ENCODE assay signal across 8 cellular contexts in genomic region chr4:1012031-1012739, GRCh38. TPM values are rescaled to one million over a fixed set of nuclear protein-coding genes. Genes with fewer than 3 reads are reported as not detected.
DNase-seq lines count a peak whose midpoint lies in the region; ATAC-seq and TF ChIP-seq lines count a peak whose summit lies in the region.

No MANE protein-coding gene starts in this region.

- no peaks in the 10 kb centered on the region for H3K79me2 ChIP-seq in fibroblast of lung (ENCODE audit: control insufficient read depth, insufficient read depth, low read length)

- 6 to 19% (median 8%) methylated on average over 34 to 69 of the region's 69 CpGs for WGBS in psoas muscle, 3 donors

- POLR2A ChIA-PET in BJ (lab: Charles Lee) (no interaction called here), GM10248 (lab: Yijun Ruan, JAX) (no interaction called here)

- no peak for ATAC-seq in activated CD8-positive, alpha-beta memory T cell treated with anti-CD3 and anti-CD28 coated beads, Interleukin-2, amount 10 ng/mL, durations not matched to agents 7 days and 5 days
- no peak for ATAC-seq in psoas muscle
- ATAC-seq in HG03025 (IDR thresholded peaks at IDR 0.05; ENCODE audit: low FRiP score, unreplicated experiment) = no peak

- H2AFZ ChIP-seq in fibroblast of lung (ENCODE audit: low read length) = no peak overlapping the region

- no peaks in the 10 kb centered on the region for H3K9me3 ChIP-seq in fibroblast of lung (ENCODE audit: control insufficient read depth, insufficient read depth, low read depth, low read length)
- no peaks in the 10 kb centered on the region for H3K9me3 ChIP-seq in psoas muscle

- peak overlapping the region; percentile 40 to 92 (median 74) for H3K4me3 Mint-ChIP-seq in IgD-negative memory B cell
- peak overlapping the region; percentile 15 for H3K4me3 Mint-ChIP-seq in activated CD8-positive, alpha-beta memory T cell treated with anti-CD3 and anti-CD28 coated beads, Interleukin-2, amount 10 ng/mL, durations not matched to agents 7 days and 5 days

- H3K4me1 ChIP-seq in fibroblast of lung (ENCODE audit: control insufficient read depth, extremely low read depth, insufficient read depth, low read length) (peaks cover 3% of the 10 kb centered on the region), psoas muscle (peaks cover 18% of the 10 kb centered on the region)

- H3K36me3 Mint-ChIP-seq in IgD-negative memory B cell = no peaks in the 10 kb centered on the region
- no peaks in the 10 kb centered on the region for H3K36me3 Mint-ChIP-seq in activated CD8-positive, alpha-beta memory T cell treated with anti-CD3 and anti-CD28 coated beads, Interleukin-2, amount 10 ng/mL, durations not matched to agents 7 days and 5 days

- CTCF ChIA-PET in BJ (lab: Yijun Ruan, JAX) = interaction anchor here (0.6 kb wide), 1 partner anchor 100 kb away, joined by 3 read pairs; no protein-coding TSS in a partner anchor
- CTCF ChIA-PET in activated CD8-positive, alpha-beta memory T cell treated with anti-CD3 and anti-CD28 coated beads, Interleukin-2, amount 10 ng/mL, durations not matched to agents 7 days and 5 days (lab: Charles Lee) = no interaction called here
- CTCF ChIA-PET in GM10248 (lab: Yijun Ruan, JAX) = no interaction called here

- H3K9me3 Mint-ChIP-seq in IgD-negative memory B cell = peaks cover 0 to 2% (median 0%) of the 10 kb centered on the region in 3 donors
- H3K9me3 Mint-ChIP-seq in activated CD8-positive, alpha-beta memory T cell treated with anti-CD3 and anti-CD28 coated beads, Interleukin-2, amount 10 ng/mL, durations not matched to agents 7 days and 5 days (ENCODE audit: low read depth) = no peaks in the 10 kb centered on the region

- H3K4me3 ChIP-seq in BJ (ENCODE audit: low read depth, low read length) (peak overlapping the region; percentile 54), fibroblast of lung (replicated peaks in 1 of 4; ENCODE audit: control extremely low read depth in 1 of 4, insufficient read depth in 1 of 4, low read depth in 3 of 4, low read length in 4 of 4) (peak overlapping the region; percentile 29 to 51 (median 31)), psoas muscle (peak overlapping the region; percentile 70)

- H3K4me2 ChIP-seq in fibroblast of lung (ENCODE audit: extremely low read depth, insufficient read depth, low read length) = peak overlapping the region; percentile 59

- no peaks in the 10 kb centered on the region for H4K20me1 ChIP-seq in fibroblast of lung (ENCODE audit: control insufficient read depth, extremely low read depth, insufficient read depth, low read length)

- peaks cover 9% of the 10 kb centered on the region for H3K27me3 Mint-ChIP-seq in IgD-negative memory B cell
- H3K27me3 Mint-ChIP-seq in activated CD8-positive, alpha-beta memory T cell treated with anti-CD3 and anti-CD28 coated beads, Interleukin-2, amount 10 ng/mL, durations not matched to agents 7 days and 5 days = peaks cover 18% of the 10 kb centered on the region

- no peaks in the 10 kb centered on the region; the same call in 1 of the 2 replicates for H3K36me3 ChIP-seq in BJ (ENCODE audit: control insufficient read depth, insufficient read depth, low read length)
- H3K36me3 ChIP-seq in fibroblast of lung (ENCODE audit: control insufficient read depth, insufficient read depth, low read length) = no peaks in the 10 kb centered on the region
- no peaks in the 10 kb centered on the region for H3K36me3 ChIP-seq in psoas muscle (ENCODE audit: insufficient read depth in 1 of 2, low read depth in 1 of 2)

- H3K27ac Mint-ChIP-seq in IgD-negative memory B cell = peak overlapping the region in 1 of 3 donors; percentile 71
- H3K27ac Mint-ChIP-seq in activated CD8-positive, alpha-beta memory T cell treated with anti-CD3 and anti-CD28 coated beads, Interleukin-2, amount 10 ng/mL, durations not matched to agents 7 days and 5 days = no peak overlapping the region

- H3K4me1 Mint-ChIP-seq in IgD-negative memory B cell = peaks cover 0 to 12% (median 12%) of the 10 kb centered on the region in 3 donors
- H3K4me1 Mint-ChIP-seq in activated CD8-positive, alpha-beta memory T cell treated with anti-CD3 and anti-CD28 coated beads, Interleukin-2, amount 10 ng/mL, durations not matched to agents 7 days and 5 days = peaks cover 15% of the 10 kb centered on the region

- TF ChIP-seq CTCF in BJ (IDR thresholded peaks at IDR 0.05; ENCODE audit: insufficient read depth, low read depth, low read length) (no peak), fibroblast of lung (conservative IDR thresholded peaks at IDR 0.05 in 1 of 2, IDR thresholded peaks at IDR 0.05 in 1 of 2; ENCODE audit: low read depth in 1 of 2, low read length in 2 of 2) (no peak), psoas muscle (IDR thresholded peaks at IDR 0.05) (no peak), GM10248 (IDR thresholded peaks at IDR 0.05; ENCODE audit: control extremely low read depth, extremely low read depth, low read depth, missing control alignments) (no peak)

- intact Hi-C loops in psoas muscle (cut with DNase I) = no loop called here

- no peak for DNase-seq in BJ (ENCODE audit: low read depth)
- DNase-seq in activated CD8-positive, alpha-beta memory T cell treated with anti-CD3 and anti-CD28 coated beads, Interleukin-2, amount 10 ng/mL, durations not matched to agents 7 days and 5 days = peak; percentile 53
- peak in 1 of 2 donors; percentile 58 for DNase-seq in fibroblast of lung (ENCODE audit: low read depth in 2 of 2)
- peak in 1 of 2 donors; percentile 44 for DNase-seq in psoas muscle
- no peak for DNase-seq in GM10248 (ENCODE audit: extremely low spot score)
- DNase-seq in NOMO-1 treated with DMSO at 0.1 percent for 48 hours (lab: John Stamatoyannopoulos, UW; ENCODE audit: unreplicated experiment) = no peak

- no peak overlapping the region for H3K9ac ChIP-seq in fibroblast of lung (ENCODE audit: insufficient read depth, low read length)

- H3K27me3 ChIP-seq in BJ (ENCODE audit: control insufficient read depth, insufficient read depth, low read length) (peaks cover 5% of the 10 kb centered on the region), fibroblast of lung (ENCODE audit: control insufficient read depth, insufficient read depth, low read length) (peaks cover 11% of the 10 kb centered on the region), psoas muscle (ENCODE audit: insufficient read depth in 3 of 3, low read length in 2 of 3) (peaks cover 0 to 4% (median 0%) of the 10 kb centered on the region in 3 donors)

- no peak overlapping the region for H3K27ac ChIP-seq in fibroblast of lung (ENCODE audit: insufficient read depth, low read length)
- no peak overlapping the region for H3K27ac ChIP-seq in psoas muscle

RNA-seq across cellular contexts. Expression of gene FGFRL1, which starts 0.8 kb away (rescaled TPM):
- 9.1 and 21.2 TPM in 2 replicates for polyA plus RNA-seq in BJ (2011; rRNA removed)
- polyA minus RNA-seq in BJ (2011; rRNA and poly(A)+ RNA removed) = 56.3 and 82.1 TPM in 2 replicates
- 0.93 TPM for polyA plus RNA-seq in IgD-negative memory B cell
- total RNA-seq in activated CD8-positive, alpha-beta memory T cell treated with anti-CD3 and anti-CD28 coated beads, Interleukin-2, amount 10 ng/mL, durations not matched to agents 7 days and 5 days = 1 to 10 TPM; 8.4 to 9.3 TPM
- total RNA-seq in fibroblast of lung = 5.6 and 6.1 TPM in 2 replicates
- 10.0 and 21.2 TPM in 2 replicates for polyA plus RNA-seq in fibroblast of lung
- polyA plus RNA-seq in fibroblast of lung (2012) = 10.7 and 18.2 TPM in 2 replicates
- 74.1 and 108 TPM in 2 replicates for polyA minus RNA-seq in fibroblast of lung (ENCODE audit: low replicate concordance)
- 10 to 100 TPM; 14.4 to 18.6 (median 16.9) TPM for total RNA-seq in psoas muscle
- polyA plus RNA-seq in psoas muscle = 10 to 100 TPM in 2 of 3 donors, 1 to 10 TPM in 1; 9.8 to 41.2 (median 12.8) TPM

RNA-seq across cellular contexts. Expression of gene SLC26A1, which starts 19.0 kb away (rescaled TPM):
- 0.09 TPM in 1 of 2 replicates, not detected in the other for polyA plus RNA-seq in BJ (2011; rRNA removed)
- polyA minus RNA-seq in BJ (2011; rRNA and poly(A)+ RNA removed) = 0.24 TPM in 1 of 2 replicates, not detected in the other
- polyA plus RNA-seq in IgD-negative memory B cell = 0.70 TPM
- total RNA-seq in activated CD8-positive, alpha-beta memory T cell treated with anti-CD3 and anti-CD28 coated beads, Interleukin-2, amount 10 ng/mL, durations not matched to agents 7 days and 5 days = not detected
- total RNA-seq in fibroblast of lung = 0.26 and 0.33 TPM in 2 replicates
- 0.05 and 0.07 TPM in 2 replicates for polyA plus RNA-seq in fibroblast of lung
- 0.86 and 1.7 TPM in 2 replicates for polyA plus RNA-seq in fibroblast of lung (2012)
- polyA minus RNA-seq in fibroblast of lung (ENCODE audit: low replicate concordance) = not detected in 2 replicates
- total RNA-seq in psoas muscle = under 1 TPM in 1 of 4 donors, not detected in 3; 0.12 TPM
- polyA plus RNA-seq in psoas muscle = under 1 TPM; 0.06 to 0.36 (median 0.18) TPM

RNA-seq across cellular contexts. Expression of gene IDUA, which starts 25.3 kb away (rescaled TPM):
- polyA plus RNA-seq in BJ (2011; rRNA removed) = 7.5 and 13.2 TPM in 2 replicates
- 3.5 and 5.6 TPM in 2 replicates for polyA minus RNA-seq in BJ (2011; rRNA and poly(A)+ RNA removed)
- polyA plus RNA-seq in IgD-negative memory B cell = 8.5 TPM
- total RNA-seq in activated CD8-positive, alpha-beta memory T cell treated with anti-CD3 and anti-CD28 coated beads, Interleukin-2, amount 10 ng/mL, durations not matched to agents 7 days and 5 days = 10 to 100 TPM; 27.1 to 28.1 TPM
- 10.3 and 11.1 TPM in 2 replicates for total RNA-seq in fibroblast of lung
- 2.1 and 3.1 TPM in 2 replicates for polyA plus RNA-seq in fibroblast of lung
- 5.9 TPM in 2 replicates for polyA plus RNA-seq in fibroblast of lung (2012)
- 4.8 and 6.4 TPM in 2 replicates for polyA minus RNA-seq in fibroblast of lung (ENCODE audit: low replicate concordance)
- total RNA-seq in psoas muscle = 1 to 10 TPM; 5.1 to 6.0 (median 5.7) TPM
- polyA plus RNA-seq in psoas muscle = 1 to 10 TPM; 1.3 to 3.1 (median 1.9) TPM

RNA-seq across cellular contexts. Expression of gene DGKQ, which starts 38.8 kb away (rescaled TPM):
- polyA plus RNA-seq in BJ (2011; rRNA removed) (3.7 and 6.5 TPM in 2 replicates), IgD-negative memory B cell (3.5 TPM), fibroblast of lung (2.1 and 3.0 TPM in 2 replicates), psoas muscle (1 to 10 TPM; 2.2 to 2.5 (median 2.4) TPM)
- polyA minus RNA-seq in BJ (2011; rRNA and poly(A)+ RNA removed) = 3.8 and 4.3 TPM in 2 replicates
- total RNA-seq in activated CD8-positive, alpha-beta memory T cell treated with anti-CD3 and anti-CD28 coated beads, Interleukin-2, amount 10 ng/mL, durations not matched to agents 7 days and 5 days = 10 to 100 TPM; 22.9 to 27.6 TPM
- total RNA-seq in fibroblast of lung (11.0 and 13.2 TPM in 2 replicates), psoas muscle (1 to 10 TPM; 2.8 to 3.9 (median 3.5) TPM)
- 4.5 and 7.1 TPM in 2 replicates for polyA plus RNA-seq in fibroblast of lung (2012)
- 3.7 and 4.3 TPM in 2 replicates for polyA minus RNA-seq in fibroblast of lung (ENCODE audit: low replicate concordance)
